In genomic region chr2:21135585-21135984, GRCh38 we compare ENCODE assay signal across 23 cellular contexts. TPM values are rescaled to one million over a fixed set of nuclear protein-coding genes. Genes with fewer than 3 reads are reported as not detected.
DNase-seq lines count a peak whose midpoint lies in the region; ATAC-seq, FAIRE-seq and TF ChIP-seq lines count a peak whose summit lies in the region.
"Had no signal": no experiment of that assay in that cellular context is flagged by ENCODE, and none has a peak within 500 bp of the region (broad histone marks: within the 10 kb centered on the region; RNA-seq: fewer than 3 reads in every experiment).

No MANE protein-coding gene starts in this region.

- POLR2A ChIA-PET in H1 (lab: Charles Lee; ENCODE audit: partially characterized antibody): no interaction called here

- no peaks in the 10 kb centered on the region for H4K20me1 ChIP-seq in H1 (replicated peaks in 1 of 2; ENCODE audit: control insufficient read depth in 1 of 2, insufficient read depth in 2 of 2, low read length in 2 of 2)
- H4K20me1 ChIP-seq: BLaER1 treated with 17β-estradiol and CSF1 and Interleukin-3, amounts not matched to agents 10 nM and 100 nM had no signal

- no peak overlapping the region for H4K8ac ChIP-seq in H1 (ENCODE audit: extremely low read depth, insufficient read depth, low read length)

- H2BK120ac ChIP-seq in H1 (replicated peaks; ENCODE audit: low read depth, low read length): no peak overlapping the region

- H3K4me1 ChIP-seq in H1 (replicated peaks in 1 of 4; ENCODE audit: control insufficient read depth in 3 of 4, insufficient read depth in 4 of 4, low read length in 3 of 4): no peaks in the 10 kb centered on the region
- H3K4me1 ChIP-seq: A549; BLaER1 treated with 17β-estradiol and CSF1 and Interleukin-3, amounts not matched to agents 10 nM and 100 nM; Caco-2 had no signal

- peak; percentile 62 for ATAC-seq in GM18508 (IDR thresholded peaks at IDR 0.05; ENCODE audit: insufficient read depth, unreplicated experiment)
- ATAC-seq in GM21360 (IDR thresholded peaks at IDR 0.05; ENCODE audit: unreplicated experiment): peak; percentile 67
- peak; percentile 54 for ATAC-seq in HG03432 (IDR thresholded peaks at IDR 0.05; ENCODE audit: unreplicated experiment)
- no peak for ATAC-seq in HG02642 (IDR thresholded peaks at IDR 0.05; ENCODE audit: poor library complexity, unreplicated experiment)
- ATAC-seq: A549; CD8-positive, alpha-beta T cell had no signal

- H3K18ac ChIP-seq in H1 (ENCODE audit: extremely low read depth, low read length): no peak overlapping the region

- TF ChIP-seq CTCF in H1 (IDR thresholded peaks at IDR 0.05; ENCODE audit: control extremely low read depth in 1 of 3, insufficient read depth in 1 of 3, low read depth in 1 of 3, low read length in 3 of 3): no peak
- TF ChIP-seq CTCF in GM13976 (IDR thresholded peaks at IDR 0.05; ENCODE audit: borderline replicate concordance, control extremely low read depth, extremely low read depth, insufficient read depth, missing control alignments): no peak

- TF ChIP-seq POLR2A in H1 (IDR thresholded peaks at IDR 0.05; ENCODE audit: control extremely low read depth in 1 of 2, low read depth in 2 of 2, low read length in 2 of 2): no peak

- no peak overlapping the region for H2BK20ac ChIP-seq in H1 (ENCODE audit: low read length)

- H3K56ac ChIP-seq in H1 (replicated peaks; ENCODE audit: insufficient read length, low read depth, low read length): no peak overlapping the region

- 93% methylated on average over 2 of the region's 2 CpGs; no CpG with 5 or more reads in 1 of the 2 experiments for WGBS in H1 (ENCODE audit: extremely low coverage in 1 of 2, insufficient coverage in 1 of 2, insufficient read length in 1 of 2, insufficient replicate concordance in 2 of 2, low coverage in 1 of 2, low lambda C conversion rate in 2 of 2, missing lambda C conversion rate in 1 of 2), 2 experiments

- no peak overlapping the region for H4K5ac ChIP-seq in H1 (ENCODE audit: insufficient read length, low read depth, low read length)

- H3K27ac ChIP-seq in H1 (ENCODE audit: low read depth, low read length): no peak overlapping the region
- H3K27ac ChIP-seq: 22Rv1; A549; BLaER1 treated with 17β-estradiol and CSF1 and Interleukin-3, amounts not matched to agents 10 nM and 100 nM; C4-2B had no signal

- no peaks in the 10 kb centered on the region for H3K36me3 ChIP-seq in H1 (ENCODE audit: control insufficient read depth in 2 of 4, insufficient read depth in 4 of 4, low read length in 3 of 4)
- H3K36me3 ChIP-seq: BLaER1 treated with 17β-estradiol and CSF1 and Interleukin-3, amounts not matched to agents 10 nM and 100 nM had no signal

- H3K4ac ChIP-seq in H1 (replicated peaks; ENCODE audit: insufficient read length, low read depth, low read length): no peak overlapping the region

- H3K79me2 ChIP-seq in H1 (ENCODE audit: control insufficient read depth in 1 of 2, insufficient read depth in 2 of 2, low read length in 2 of 2): no peaks in the 10 kb centered on the region

- H3K9ac ChIP-seq in H1 (replicated peaks in 1 of 4; ENCODE audit: extremely low read depth in 1 of 4, low read depth in 3 of 4, low read length in 3 of 4): no peak overlapping the region
- H3K9ac ChIP-seq: BLaER1 treated with 17β-estradiol and CSF1 and Interleukin-3, amounts not matched to agents 10 nM and 100 nM had no signal

- no peak overlapping the region for H4K91ac ChIP-seq in H1 (replicated peaks; ENCODE audit: insufficient read length, low read length)

- no peak overlapping the region for H2BK12ac ChIP-seq in H1 (ENCODE audit: low read depth, low read length)

- H2BK5ac ChIP-seq in H1 (ENCODE audit: low read depth, low read length): no peak overlapping the region

- in situ Hi-C loops in GM13976 (cut with MboI; ENCODE audit: low sequenced_read_pairs, unreplicated experiment): no loop called here

- no peak overlapping the region for H2BK15ac ChIP-seq in H1 (ENCODE audit: low read length)

- no peak for TF ChIP-seq RAD21 in H1 (IDR thresholded peaks at IDR 0.05 in 1 of 2, conservative IDR thresholded peaks at IDR 0.05 in 1 of 2; ENCODE audit: low read depth in 2 of 2, low read length in 2 of 2)

- no peak for DNase-seq in H1 (ENCODE audit: low read depth in 1 of 2, low spot score in 2 of 2)
- DNase-seq in stimulated activated CD4-positive, alpha-beta T cell treated with anti-CD3 and anti-CD28 coated beads, Interleukin-4, amount 100 ng/mL, for 24 hours: no peak
- no peak for DNase-seq in GM13976 (ENCODE audit: low spot score)
- DNase-seq: AML-193; Caco-2; Calu3; CD4-positive, alpha-beta T cell; CD8-positive, alpha-beta T cell; DMS79 treated with DMSO at 0.1 percent for 48 hours; GF-D8 had no signal

- no peaks in the 10 kb centered on the region for H3K9me3 ChIP-seq in H1 (ENCODE audit: insufficient read depth in 2 of 2, low read depth in 1 of 2, low read length in 1 of 2)
- H3K9me3 ChIP-seq: A549; BLaER1 treated with 17β-estradiol and CSF1 and Interleukin-3, amounts not matched to agents 10 nM and 100 nM; Caco-2 had no signal

- no peak overlapping the region for H3K4me2 ChIP-seq in H1 (ENCODE audit: insufficient read depth in 1 of 2, low read depth in 2 of 2, low read length in 2 of 2)
- H3K4me2 ChIP-seq: A549; BLaER1 treated with 17β-estradiol and CSF1 and Interleukin-3, amounts not matched to agents 10 nM and 100 nM had no signal

- TF ChIP-seq EP300 in H1 (IDR thresholded peaks at IDR 0.05; ENCODE audit: borderline replicate concordance in 1 of 2, low read depth in 2 of 2, low read length in 2 of 2): no peak

- no peaks in the 10 kb centered on the region for H3K79me1 ChIP-seq in H1 (ENCODE audit: low read depth, low read length)

- no peak overlapping the region for H2AK5ac ChIP-seq in H1 (ENCODE audit: low read depth, low read length)

- no peaks in the 10 kb centered on the region for H3K27me3 ChIP-seq in H1 (replicated peaks in 1 of 4; ENCODE audit: control insufficient read depth in 3 of 4, extremely low read depth in 1 of 4, insufficient read depth in 3 of 4, low read length in 3 of 4)
- H3K27me3 ChIP-seq: BLaER1 treated with 17β-estradiol and CSF1 and Interleukin-3, amounts not matched to agents 10 nM and 100 nM had no signal

- H3K4me3 ChIP-seq in H1 (ENCODE audit: extremely low read depth in 1 of 4, insufficient read depth in 2 of 4, low read depth in 3 of 4, low read length in 4 of 4): no peak overlapping the region
- H3K4me3 ChIP-seq: A549; BLaER1 treated with 17β-estradiol and CSF1 and Interleukin-3, amounts not matched to agents 10 nM and 100 nM had no signal

- no peak overlapping the region for H3K14ac ChIP-seq in H1 (ENCODE audit: insufficient read length)

- FAIRE-seq in H1 (lab: Jason Lieb, UNC): no peak
- FAIRE-seq: A549, D721Med, GM12891, GM18507 had no signal

- no peaks in the 10 kb centered on the region for H3K23me2 ChIP-seq in H1 (ENCODE audit: low read depth, low read length)

- 0 out of 2 replicates have a peak overlapping the region, but pooled peaks have one; percentile 2 for H2AFZ ChIP-seq in H1 (ENCODE audit: low read length)

- CTCF ChIA-PET in H1 (lab: Charles Lee; ENCODE audit: partially characterized antibody): no interaction called here

- no peak overlapping the region for H3K23ac ChIP-seq in H1 (ENCODE audit: insufficient read length)

TF ChIP-seq in H1, 55 proteins besides CTCF, POLR2A, EP300 and RAD21:
- TF ChIP-seq SUZ12 (IDR thresholded peaks at IDR 0.05; ENCODE audit: low read length) (no peak), CHD2 (IDR thresholded peaks at IDR 0.05; ENCODE audit: low read length) (no peak), TAF7 (optimal IDR thresholded peaks at IDR 0.05; ENCODE audit: borderline replicate concordance, low read depth, low read length) (no peak), GTF2F1 (IDR thresholded peaks at IDR 0.05; ENCODE audit: borderline replicate concordance, low read depth, low read length) (no peak), BACH1 (IDR thresholded peaks at IDR 0.05; ENCODE audit: low read length) (no peak), KDM5A (IDR thresholded peaks at IDR 0.05; ENCODE audit: low read length) (no peak), BRCA1 (IDR thresholded peaks at IDR 0.05; ENCODE audit: low read depth, low read length) (no peak), NANOG (IDR thresholded peaks at IDR 0.05; ENCODE audit: insufficient read depth, low read depth, low read length, poor library complexity, severe bottlenecking) (no peak), HDAC6 (IDR thresholded peaks at IDR 0.05; ENCODE audit: low read depth, low read length) (no peak), EGR1 (IDR thresholded peaks at IDR 0.05; ENCODE audit: borderline replicate concordance, low read depth, low read length) (no peak)
TF ChIP-seq in H1: peak in this region for 0.

RNA-seq across cellular contexts. Expression of gene TDRD15, which starts 11.8 kb away (rescaled TPM):
- not detected in 2 replicates for total RNA-seq in H1 (2021; fragmentation: NEBNext Ultra II Directional; extraction: Animal tissue kit (Norgen Biotek cat#: 25700))
- not detected in 2 replicates for polyA plus RNA-seq in H1 (2011; rRNA removed)
- polyA plus RNA-seq in H1 (2011; cell fraction: cytosol; rRNA removed): not detected
- polyA plus RNA-seq in H1 (2011; cell fraction: nucleus; rRNA removed): not detected
- not detected in 4 replicates for polyA plus RNA-seq in H1 (2012, experiment 1 of 2)
- not detected for polyA plus RNA-seq in H1 (2012, experiment 2 of 2)
- polyA plus RNA-seq in H1 (2013, experiment 1 of 2): not detected
- polyA plus RNA-seq in H1 (2013, experiment 2 of 2): not detected
- polyA minus RNA-seq in H1 (2011; rRNA and poly(A)+ RNA removed): not detected in 2 replicates
- not detected for polyA minus RNA-seq in H1 (2011; cell fraction: cytosol; rRNA and poly(A)+ RNA removed)
- not detected for polyA minus RNA-seq in H1 (2011; cell fraction: nucleus; rRNA and poly(A)+ RNA removed)
- total RNA-seq: A172; Caco-2; Calu3; CD4-positive, alpha-beta T cell; CD8-positive, alpha-beta T cell had no signal
- polyA plus RNA-seq: A549, BJ had no signal
